ENCODE assay signal across 19 cellular contexts in the genomic region with DNA sequence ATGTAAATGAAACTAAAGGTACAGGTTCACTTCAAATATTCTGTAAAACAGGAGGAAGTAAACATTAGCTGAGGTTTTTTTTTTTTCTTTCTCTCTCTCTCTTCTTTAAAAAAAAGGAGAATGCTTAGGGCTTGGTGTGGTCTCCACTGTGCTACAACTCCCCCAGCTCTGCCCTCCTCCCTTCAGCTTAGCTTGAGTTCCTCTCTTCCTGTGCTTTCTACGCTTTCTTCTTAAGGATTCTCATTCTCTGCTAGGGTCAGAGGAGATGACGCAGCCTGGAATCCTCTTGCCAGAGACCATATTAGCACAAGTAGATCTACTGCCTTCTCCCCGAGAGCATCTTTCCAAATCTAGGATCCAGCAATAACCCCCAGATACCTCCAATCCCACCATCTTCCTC.
"Had no signal": no experiment of that assay in that cellular context is flagged by ENCODE, and none has a peak within 500 bp of the region (broad histone marks: within the 10 kb centered on the region; RNA-seq: fewer than 3 reads in every experiment).

No MANE protein-coding gene starts in this region.

- H3K27ac ChIP-seq: adrenal gland, breast epithelium, prostate gland, right atrium auricular region, thoracic aorta, upper lobe of right lung had no signal

- H3K27me3 ChIP-seq: adrenal gland, breast epithelium, right atrium auricular region, upper lobe of right lung had no signal

- H3K36me3 Mint-ChIP-seq: memory B cell, naive B cell had no signal

- H3K4me1 ChIP-seq: adrenal gland, breast epithelium, prostate gland, right atrium auricular region, upper lobe of right lung had no signal

- H3K9me3 ChIP-seq: adrenal gland, breast epithelium, prostate gland, right atrium auricular region, thoracic aorta, upper lobe of right lung had no signal

- H3K36me3 ChIP-seq: adrenal gland, breast epithelium, prostate gland, right atrium auricular region, thoracic aorta, upper lobe of right lung had no signal

- H3K4me3 Mint-ChIP-seq: activated B cell treated with CpG ODN at 0.5 μM for 24 hours, memory B cell, naive B cell had no signal

- H3K4me1 Mint-ChIP-seq: activated B cell treated with CpG ODN at 0.5 μM for 24 hours, memory B cell, naive B cell had no signal

- H3K4me3 ChIP-seq: adrenal gland, breast epithelium, prostate gland, right atrium auricular region, thoracic aorta, upper lobe of right lung had no signal

- H3K27ac Mint-ChIP-seq: activated B cell treated with CpG ODN at 0.5 μM for 24 hours, memory B cell had no signal

- ATAC-seq: upper lobe of right lung had no signal

- DNase-seq: activated B cell treated with CpG ODN at 0.5 μM for 24 hours; activated CD4-positive, alpha-beta T cell treated with anti-CD3 and anti-CD28 coated beads for 4 hours; activated CD8-positive, alpha-beta memory T cell treated with anti-CD3 and anti-CD28 coated beads, Interleukin-2, amount 50 U/mL, for 4 hours; activated gamma-delta T cell treated with Interleukin-2 at 50 U/mL for 16 hours; activated T-cell treated with anti-CD3 and anti-CD28 coated beads, Interleukin-2, amount 50 U/mL, for 48 hours; adrenal gland; cortex of kidney; kidney glomerular epithelial cell; naive B cell; T-helper 9 cell; upper lobe of right lung had no signal

- H3K9me3 Mint-ChIP-seq: activated B cell treated with CpG ODN at 0.5 μM for 24 hours, memory B cell, naive B cell had no signal

- FAIRE-seq: astrocyte, endometrium, frontal cortex had no signal
